In the genomic region with DNA sequence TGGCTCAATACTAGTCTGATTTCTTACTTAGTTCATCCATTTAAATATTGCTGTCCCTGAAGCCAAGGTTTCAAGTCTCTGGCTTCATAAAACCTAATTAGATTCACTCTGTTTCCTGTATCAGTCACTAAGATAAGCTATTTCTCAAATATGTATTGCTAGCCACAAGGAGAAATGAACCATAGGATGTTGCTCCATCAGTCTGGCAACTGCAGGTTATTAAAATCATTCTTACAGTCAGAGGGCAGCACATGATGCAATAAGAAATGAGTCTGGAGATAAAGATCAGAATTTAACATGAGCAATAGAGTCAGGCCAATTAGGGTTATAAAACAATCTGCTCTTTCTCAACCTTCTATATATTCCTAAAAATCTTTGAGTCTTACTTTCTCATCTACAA, we compare ENCODE assay signal across 20 cellular contexts. TPM values are rescaled to one million over a fixed set of nuclear protein-coding genes. Genes with fewer than 3 reads are reported as not detected.
DNase-seq lines count a peak whose midpoint lies in the region; ATAC-seq and TF ChIP-seq lines count a peak whose summit lies in the region.
"Had no signal": no experiment of that assay in that cellular context is flagged by ENCODE, and none has a peak within 500 bp of the region (broad histone marks: within the 10 kb centered on the region; RNA-seq: fewer than 3 reads in every experiment).

No MANE protein-coding gene starts in this region.

- H3K9me3 Mint-ChIP-seq in MCF 10A (ENCODE audit: unreplicated experiment), result peaks cover 8% of the 10 kb centered on the region
- H3K9me3 Mint-ChIP-seq: dendritic cell treated with granulocyte-macrophage colony-stimulating factor and Interleukin-4, amounts not matched to agents 40 ng/mL and 50 ng/mL, for 4 days; neural progenitor cell; T-helper 1 cell treated with Interleukin-12 subunit alpha and Interleukin-12 subunit beta and Interleukin-4 antibody, amounts not matched to agents 30 μg/mL and 1 μg/mL, for 36 hours had no signal

- H3K27ac ChIP-seq in breast epithelium, result no peak overlapping the region
- H3K27ac ChIP-seq in RWPE1, result no peak overlapping the region
- H3K27ac ChIP-seq: neural progenitor cell had no signal

- DNase-seq in MCF 10A (ENCODE audit: unreplicated experiment), result peak; percentile 83
- no peak for DNase-seq in breast epithelium (ENCODE audit: low spot score in 2 of 2)
- DNase-seq in RWPE1 (ENCODE audit: low spot score), result peak; percentile 36
- DNase-seq in fibroblast of mammary gland (ENCODE audit: low read depth), result peak; percentile 90
- no peak for DNase-seq in NK-92 (lab: John Stamatoyannopoulos, UW; ENCODE audit: unreplicated experiment)
- DNase-seq in SHP77 (lab: John Stamatoyannopoulos, UW), result no peak
- DNase-seq in stimulated activated CD4-positive, alpha-beta T cell treated with anti-CD3 and anti-CD28 coated beads, Interleukin-2, amount 100 ng/mL, for 48 hours, result no peak
- DNase-seq: activated CD4-positive, alpha-beta T cell treated with anti-CD3 and anti-CD28 coated beads for 1 hour; foreskin melanocyte; mesendoderm; NCI-H146; NCI-H510A treated with DMSO at 0.1 percent for 48 hours; right cardiac atrium had no signal

- H3K27me3 Mint-ChIP-seq in MCF 10A (ENCODE audit: insufficient read depth, unreplicated experiment), result no peaks in the 10 kb centered on the region
- H3K27me3 Mint-ChIP-seq: dendritic cell treated with granulocyte-macrophage colony-stimulating factor and Interleukin-4, amounts not matched to agents 40 ng/mL and 50 ng/mL, for 4 days had no signal

- intact Hi-C loops in MCF 10A (cut with micrococcal nuclease), result no loop called here
- intact Hi-C loops in breast epithelium (cut with DNase I; ENCODE audit: low total_unique reads), result no loop called here

- no peaks in the 10 kb centered on the region for H3K36me3 Mint-ChIP-seq in MCF 10A (ENCODE audit: insufficient read depth, unreplicated experiment)
- H3K36me3 Mint-ChIP-seq: IgD-negative memory B cell; neural progenitor cell; stimulated activated memory B cell treated with anti-CD40 and anti-IgM and Interleukin-4, amounts not matched to agents 10 μg/mL and 1 μg/mL and 100 μg/mL, for 72 hours had no signal

- peaks cover 7% of the 10 kb centered on the region for H3K4me1 Mint-ChIP-seq in MCF 10A (ENCODE audit: insufficient read depth, unreplicated experiment)
- H3K4me1 Mint-ChIP-seq: IgD-negative memory B cell; neural progenitor cell; stimulated activated memory B cell treated with anti-CD40 and anti-IgM and Interleukin-4, amounts not matched to agents 10 μg/mL and 1 μg/mL and 100 μg/mL, for 72 hours had no signal

- TF ChIP-seq CTCF in MCF 10A (IDR thresholded peaks at IDR 0.05; ENCODE audit: unreplicated experiment) (no peak), breast epithelium (IDR thresholded peaks at IDR 0.05) (no peak), RWPE1 (conservative IDR thresholded peaks at IDR 0.05; ENCODE audit: low read depth) (no peak), fibroblast of mammary gland (conservative IDR thresholded peaks at IDR 0.05; ENCODE audit: control insufficient read depth, insufficient read depth, low read depth, low read length) (no peak)

- TF ChIP-seq POLR2A in breast epithelium (IDR thresholded peaks at IDR 0.05), result no peak

- H3K4me3 ChIP-seq in breast epithelium (no peak overlapping the region), fibroblast of mammary gland (ENCODE audit: control insufficient read depth, low read depth, low read length) (no peak overlapping the region)
- H3K4me3 ChIP-seq: neural progenitor cell had no signal

- no peaks in the 10 kb centered on the region for H3K36me3 ChIP-seq in breast epithelium
- H3K36me3 ChIP-seq: neural progenitor cell had no signal

- no peaks in the 10 kb centered on the region for H3K4me1 ChIP-seq in breast epithelium
- H3K4me1 ChIP-seq: neural progenitor cell had no signal

- POLR2A ChIA-PET in MCF 10A (lab: Yijun Ruan, JAX), result interaction anchor here (0.9 kb wide), 1 partner anchor 147 kb away, joined by 3 read pairs; no protein-coding TSS in a partner anchor
- POLR2A ChIA-PET in RWPE1 (lab: Yijun Ruan, JAX; ENCODE audit: low non-redundant PET), result no interaction called here

- BruUV-seq in MCF 10A (replicated peaks; lab: Mats Ljungman, UMichigan), result no TSS peak

- peaks cover 0 to 11% of the 10 kb centered on the region in 2 donors for H3K27me3 ChIP-seq in breast epithelium

- peaks cover 0 to 5% of the 10 kb centered on the region in 2 donors for H3K9me3 ChIP-seq in breast epithelium

- H3K27ac Mint-ChIP-seq in MCF 10A (ENCODE audit: low read depth, unreplicated experiment), result no peak overlapping the region
- H3K27ac Mint-ChIP-seq: dendritic cell treated with granulocyte-macrophage colony-stimulating factor and Interleukin-4, amounts not matched to agents 40 ng/mL and 50 ng/mL, for 4 days; IgD-negative memory B cell; neural progenitor cell; stimulated activated memory B cell treated with anti-CD40 and anti-IgM and Interleukin-4, amounts not matched to agents 10 μg/mL and 1 μg/mL and 100 μg/mL, for 72 hours; T-helper 1 cell treated with Interleukin-12 subunit alpha and Interleukin-12 subunit beta and Interleukin-4 antibody, amounts not matched to agents 30 μg/mL and 1 μg/mL, for 36 hours had no signal

- no peak overlapping the region for H3K4me3 Mint-ChIP-seq in MCF 10A (ENCODE audit: unreplicated experiment)
- H3K4me3 Mint-ChIP-seq: dendritic cell treated with granulocyte-macrophage colony-stimulating factor and Interleukin-4, amounts not matched to agents 40 ng/mL and 50 ng/mL, for 4 days; IgD-negative memory B cell; neural progenitor cell; stimulated activated memory B cell treated with anti-CD40 and anti-IgM and Interleukin-4, amounts not matched to agents 10 μg/mL and 1 μg/mL and 100 μg/mL, for 72 hours; T-helper 1 cell treated with Interleukin-12 subunit alpha and Interleukin-12 subunit beta and Interleukin-4 antibody, amounts not matched to agents 30 μg/mL and 1 μg/mL, for 36 hours had no signal

- no peak for ATAC-seq in GM21576 (IDR thresholded peaks at IDR 0.05; ENCODE audit: unreplicated experiment)
- ATAC-seq: Panc1; right cardiac atrium; stimulated activated memory B cell treated with anti-CD40 and anti-IgM and Interleukin-4, amounts not matched to agents 10 μg/mL and 1 μg/mL and 100 μg/mL, for 72 hours had no signal

- CTCF ChIA-PET in MCF 10A (lab: Yijun Ruan, JAX) (interaction anchor here (0.7 to 1.4 kb wide), 3 partner anchors 58 to 946 kb away, joined by 3 to 4 read pairs (median 3); no protein-coding TSS in a partner anchor), RWPE1 (lab: Yijun Ruan, JAX) (interaction anchor here (0.6 kb wide), 1 partner anchor 106 kb away, joined by 3 read pairs; no protein-coding TSS in a partner anchor)

RNA-seq across cellular contexts. Expression of a gene that starts 7.2 kb away (rescaled TPM):
- total RNA-seq in MCF 10A (2022), result 0.23 TPM in 1 of 2 replicates, not detected in the other
- 1 to 10 TPM; 1.2 to 3.5 (median 1.3) TPM for total RNA-seq in breast epithelium

Comparison
In these comparisons a context has a peak if more than half of its experiments do, and no peak if none do; other contexts are left out.
1. DNase-seq: peak in MCF 10A (single experiment), RWPE1 (single experiment) and fibroblast of mammary gland (single experiment); none in breast epithelium (0 of 2), NK-92 (single experiment), SHP77 (0 of 2) and stimulated activated CD4-positive, alpha-beta T cell treated with anti-CD3 and anti-CD28 coated beads, Interleukin-2, amount 100 ng/mL, for 48 hours (0 of 2).